In genomic region chr10:91880310-91880709, GRCh38 we compare ENCODE assay signal across 10 cellular contexts. TPM values are rescaled to one million over a fixed set of nuclear protein-coding genes. Genes with fewer than 3 reads are reported as not detected.
A peak's percentile ranks its signal among the peaks of the same experiment; 100 is the strongest.
DNase-seq lines count a peak whose midpoint lies in the region; ATAC-seq and TF ChIP-seq lines count a peak whose summit lies in the region.
"Had no signal": no experiment of that assay in that cellular context is flagged by ENCODE, and none has a peak within 500 bp of the region (broad histone marks: within the 10 kb centered on the region; RNA-seq: fewer than 3 reads in every experiment).

No MANE protein-coding gene starts in this region.

- ATAC-seq in SK-N-SH treated with all-trans-retinoic acid at 6 μM for 48 hours, result no peak; the same call in 2 of the 3 replicates
- peak; percentile 56 for ATAC-seq in WTC11
- peak; percentile 73 to 78 for ATAC-seq in right cardiac atrium
- no peak for ATAC-seq in HG03159 (IDR thresholded peaks at IDR 0.05; ENCODE audit: unreplicated experiment)
- no peak for ATAC-seq in activated CD4-positive, CD25-positive, alpha-beta regulatory T cell treated with anti-CD3 and anti-CD28 coated beads, Interleukin-2, amount 50 U/mL, for 24 hours
- ATAC-seq: activated CD8-positive, alpha-beta T cell treated with anti-CD3 and anti-CD28 coated beads, Interleukin-2, amount 10 ng/mL, durations not matched to agents 7 days and 5 days had no signal

- no peak overlapping the region for H3K4me2 ChIP-seq in SK-N-SH

- CTCF ChIA-PET in SK-N-SH (lab: Yijun Ruan, JAX), result interaction anchor here (1.0 to 1.2 kb wide), 3 partner anchors 23 to 27 kb away, joined by 3 to 5 read pairs (median 3); no protein-coding TSS in a partner anchor
- CTCF ChIA-PET in WTC11 (lab: Charles Lee), result interaction anchor here (0.6 to 1.7 kb wide), 8 partner anchors 15 to 122 kb away, joined by 3 to 9 read pairs (median 4); partner anchors contain the start of gene TNKS2

- no peaks in the 10 kb centered on the region for H3F3A ChIP-seq in SK-N-SH (replicated peaks; ENCODE audit: insufficient read depth)

- H2AFZ ChIP-seq in SK-N-SH (ENCODE audit: low read depth), result peak overlapping the region; percentile 8; the same call in 1 of the 2 replicates

- H3K4me3 Mint-ChIP-seq in WTC11, result no peak overlapping the region
- peak overlapping the region; percentile 44 for H3K4me3 Mint-ChIP-seq in type B pancreatic cell
- H3K4me3 Mint-ChIP-seq: activated CD8-positive, alpha-beta T cell treated with anti-CD3 and anti-CD28 coated beads, Interleukin-2, amount 10 ng/mL, durations not matched to agents 7 days and 5 days had no signal

- H3K4me3 ChIP-seq in SK-N-SH (ENCODE audit: low read depth in 2 of 2, low read length in 1 of 2), result no peak overlapping the region
- no peak overlapping the region for H3K4me3 ChIP-seq in right cardiac atrium (ENCODE audit: low read length)

- H3K4me1 Mint-ChIP-seq in WTC11, result peaks cover 40% of the 10 kb centered on the region
- H3K4me1 Mint-ChIP-seq in type B pancreatic cell (ENCODE audit: unreplicated experiment), result peaks cover 34% of the 10 kb centered on the region

- no peaks in the 10 kb centered on the region for H3K27me3 Mint-ChIP-seq in WTC11 (ENCODE audit: low read depth)
- no peaks in the 10 kb centered on the region for H3K27me3 Mint-ChIP-seq in type B pancreatic cell

- no peaks in the 10 kb centered on the region; a peak in 1 of 4 replicates for H3K4me1 ChIP-seq in SK-N-SH (ENCODE audit: control insufficient read depth in 1 of 2, insufficient read depth in 2 of 2, low read depth in 1 of 2, low read length in 1 of 2)
- peaks cover 2% of the 10 kb centered on the region for H3K4me1 ChIP-seq in right cardiac atrium (ENCODE audit: control insufficient read depth, insufficient read depth, low read length)

- no peaks in the 10 kb centered on the region for H3K9me2 ChIP-seq in SK-N-SH

- no peak overlapping the region for H3K9ac ChIP-seq in SK-N-SH

- H3K27ac ChIP-seq in SK-N-SH (ENCODE audit: low read depth in 2 of 2, low read length in 1 of 2) (no peak overlapping the region), right cardiac atrium (ENCODE audit: low read length) (no peak overlapping the region)

- no peaks in the 10 kb centered on the region for H3K36me3 ChIP-seq in SK-N-SH (replicated peaks in 1 of 2; ENCODE audit: control insufficient read depth in 1 of 2, insufficient read depth in 2 of 2, low read length in 1 of 2)

- H3K79me2 ChIP-seq in SK-N-SH (ENCODE audit: insufficient read depth), result no peaks in the 10 kb centered on the region

- H4K20me1 ChIP-seq in SK-N-SH (ENCODE audit: insufficient read depth), result no peaks in the 10 kb centered on the region

- POLR2A ChIA-PET in SK-N-SH (lab: Yijun Ruan, JAX), result no interaction called here
- POLR2A ChIA-PET in WTC11 (lab: Charles Lee), result no interaction called here

- TF ChIP-seq CTCF in SK-N-SH (IDR thresholded peaks at IDR 0.05) (no peak), WTC11 (IDR thresholded peaks at IDR 0.05) (no peak), type B pancreatic cell (conservative IDR thresholded peaks at IDR 0.05) (peak; percentile 55)

- 54% methylated on average over 3 of the region's 3 CpGs for WGBS in SK-N-SH (ENCODE audit: low lambda C conversion rate)
- WGBS in right cardiac atrium, result 31% methylated on average over 3 of the region's 3 CpGs

- peaks cover 4% of the 10 kb centered on the region; the same call in 1 of the 2 replicates for H3K36me3 Mint-ChIP-seq in WTC11
- H3K36me3 Mint-ChIP-seq in type B pancreatic cell, result no peaks in the 10 kb centered on the region

- no peaks in the 10 kb centered on the region for H3K9me3 ChIP-seq in SK-N-SH
- no peaks in the 10 kb centered on the region for H3K9me3 ChIP-seq in right cardiac atrium (ENCODE audit: control insufficient read depth, low read length)

- no peak for TF ChIP-seq RAD21 in SK-N-SH (IDR thresholded peaks at IDR 0.05; ENCODE audit: low read length)

- intact Hi-C loops in right cardiac atrium (cut with DNase I), result no loop called here

- no peak for TF ChIP-seq EP300 in SK-N-SH (IDR thresholded peaks at IDR 0.05; ENCODE audit: borderline replicate concordance in 1 of 2, low read depth in 1 of 2, low read length in 1 of 2)

- H3K27me3 ChIP-seq in SK-N-SH (ENCODE audit: insufficient read depth), result no peaks in the 10 kb centered on the region
- H3K27me3 ChIP-seq in right cardiac atrium (ENCODE audit: control insufficient read depth, insufficient read depth), result no peaks in the 10 kb centered on the region

- H3K9me3 Mint-ChIP-seq in WTC11 (peaks cover 3% of the 10 kb centered on the region), type B pancreatic cell (no peaks in the 10 kb centered on the region)

- H3K27ac Mint-ChIP-seq in WTC11 (peak overlapping the region; percentile 42; the same call in 1 of the 2 replicates), type B pancreatic cell (peak overlapping the region; percentile 71)
- H3K27ac Mint-ChIP-seq: activated CD8-positive, alpha-beta T cell treated with anti-CD3 and anti-CD28 coated beads, Interleukin-2, amount 10 ng/mL, durations not matched to agents 7 days and 5 days had no signal

- DNase-seq in SK-N-SH (no peak), WTC11 (ENCODE audit: low spot score) (no peak), right cardiac atrium (peak in 2 of 3 donors; percentile 21 to 70), type B pancreatic cell (ENCODE audit: extremely low spot score, unreplicated experiment) (no peak), NCI-H1436 treated with DMSO at 0.1 percent for 48 hours (lab: John Stamatoyannopoulos, UW) (no peak)
- DNase-seq: activated CD8-positive, alpha-beta T cell treated with anti-CD3 and anti-CD28 coated beads, Interleukin-2, amount 10 ng/mL, durations not matched to agents 7 days and 5 days; SHP77 treated with DMSO at 0.1 percent for 48 hours had no signal

TF ChIP-seq in SK-N-SH, 30 proteins besides CTCF, POLR2A, EP300 and RAD21 (continues in another document):
- TF ChIP-seq RFX5 (IDR thresholded peaks at IDR 0.05; ENCODE audit: low read length) (no peak), GABPA (IDR thresholded peaks at IDR 0.05; ENCODE audit: low read depth) (no peak), NFIC (IDR thresholded peaks at IDR 0.05; ENCODE audit: borderline replicate concordance) (no peak), POLR2AphosphoS5 (IDR thresholded peaks at IDR 0.05; ENCODE audit: low read depth, low read length) (no peak), JUND (IDR thresholded peaks at IDR 0.05) (no peak)
- TF ChIP-seq, protein P1, sequence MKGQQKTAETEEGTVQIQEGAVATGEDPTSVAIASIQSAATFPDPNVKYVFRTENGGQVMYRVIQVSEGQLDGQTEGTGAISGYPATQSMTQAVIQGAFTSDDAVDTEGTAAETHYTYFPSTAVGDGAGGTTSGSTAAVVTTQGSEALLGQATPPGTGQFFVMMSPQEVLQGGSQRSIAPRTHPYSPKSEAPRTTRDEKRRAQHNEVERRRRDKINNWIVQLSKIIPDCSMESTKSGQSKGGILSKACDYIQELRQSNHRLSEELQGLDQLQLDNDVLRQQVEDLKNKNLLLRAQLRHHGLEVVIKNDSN (IDR thresholded peaks at IDR 0.05; ENCODE audit: borderline replicate concordance, low read depth), result no peak

TF ChIP-seq in SK-N-SH treated with all-trans-retinoic acid at 6 μM for 48 hours, 23 proteins besides CTCF, POLR2A, EP300 and RAD21:
- TF ChIP-seq ZFP30 (CRISPR knock-in tag; IDR thresholded peaks at IDR 0.05) (no peak), ZNF565 (CRISPR knock-in tag; conservative IDR thresholded peaks at IDR 0.05; ENCODE audit: low read depth) (no peak), TOX (CRISPR knock-in tag; IDR thresholded peaks at IDR 0.05; ENCODE audit: borderline replicate concordance) (no peak)

TF ChIP-seq in WTC11, 78 proteins besides CTCF, POLR2A, EP300 and RAD21 (continues in another document):
- TF ChIP-seq ZBTB21 (CRISPR knock-in tag; IDR thresholded peaks at IDR 0.05; ENCODE audit: borderline replicate concordance) (no peak), EMX1 (CRISPR knock-in tag; IDR thresholded peaks at IDR 0.05) (no peak), SMAD4 (CRISPR knock-in tag; IDR thresholded peaks at IDR 0.05) (no peak), JUN (CRISPR knock-in tag; IDR thresholded peaks at IDR 0.05) (no peak), TEAD4 (CRISPR knock-in tag; IDR thresholded peaks at IDR 0.05) (no peak), ZNF317 (CRISPR knock-in tag; IDR thresholded peaks at IDR 0.05; ENCODE audit: borderline replicate concordance, low read depth) (no peak), TP53 (CRISPR knock-in tag; IDR thresholded peaks at IDR 0.05) (no peak), JAZF1 (CRISPR knock-in tag; IDR thresholded peaks at IDR 0.05) (no peak), MLX (CRISPR knock-in tag; IDR thresholded peaks at IDR 0.05) (no peak)
- TF ChIP-seq, protein P2, sequence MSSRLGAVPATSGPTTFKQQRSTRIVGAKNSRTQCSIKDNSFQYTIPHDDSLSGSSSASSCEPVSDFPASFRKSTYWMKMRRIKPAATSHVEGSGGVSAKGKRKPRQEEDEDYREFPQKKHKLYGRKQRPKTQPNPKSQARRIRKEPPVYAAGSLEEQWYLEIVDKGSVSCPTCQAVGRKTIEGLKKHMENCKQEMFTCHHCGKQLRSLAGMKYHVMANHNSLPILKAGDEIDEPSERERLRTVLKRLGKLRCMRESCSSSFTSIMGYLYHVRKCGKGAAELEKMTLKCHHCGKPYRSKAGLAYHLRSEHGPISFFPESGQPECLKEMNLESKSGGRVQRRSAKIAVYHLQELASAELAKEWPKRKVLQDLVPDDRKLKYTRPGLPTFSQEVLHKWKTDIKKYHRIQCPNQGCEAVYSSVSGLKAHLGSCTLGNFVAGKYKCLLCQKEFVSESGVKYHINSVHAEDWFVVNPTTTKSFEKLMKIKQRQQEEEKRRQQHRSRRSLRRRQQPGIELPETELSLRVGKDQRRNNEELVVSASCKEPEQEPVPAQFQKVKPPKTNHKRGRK (CRISPR knock-in tag; IDR thresholded peaks at IDR 0.05; ENCODE audit: borderline replicate concordance), result no peak

RNA-seq across cellular contexts. Expression of gene FGFBP3, which starts 29.0 kb away (rescaled TPM):
- polyA plus RNA-seq in SK-N-SH (2012; rRNA removed) (0.81 and 1.3 TPM in 2 replicates), right cardiac atrium (0.45 TPM)
- polyA plus RNA-seq in SK-N-SH (2012; cell fraction: cytosol; rRNA removed), result 1.4 TPM in 2 replicates
- polyA plus RNA-seq in SK-N-SH (2012; cell fraction: nucleus; rRNA removed), result 1.5 and 2.2 TPM in 2 replicates
- total RNA-seq in WTC11 (2021) (53.0 to 68.2 TPM (median 55.0 TPM) in 3 replicates), right cardiac atrium (under 1 TPM; 0.47 to 0.71 (median 0.61) TPM), type B pancreatic cell (ENCODE audit: low replicate concordance) (4.5 and 9.6 TPM in 2 replicates)

RNA-seq across cellular contexts. Expression of gene BTAF1, which starts 43.3 kb away (rescaled TPM):
- 9.8 and 17.4 TPM in 2 replicates for polyA plus RNA-seq in SK-N-SH (2012; rRNA removed)
- polyA plus RNA-seq in SK-N-SH (2012; cell fraction: cytosol; rRNA removed), result 5.6 and 6.2 TPM in 2 replicates
- polyA plus RNA-seq in SK-N-SH (2012; cell fraction: nucleus; rRNA removed), result 29.9 and 71.5 TPM in 2 replicates
- total RNA-seq in WTC11 (2021), result 47.2 to 49.6 TPM (median 49.2 TPM) in 3 replicates
- total RNA-seq in right cardiac atrium, result 10 to 100 TPM; 13.5 to 19.4 (median 15.6) TPM
- polyA plus RNA-seq in right cardiac atrium, result 6.2 TPM
- total RNA-seq in type B pancreatic cell (ENCODE audit: low replicate concordance), result 33.2 and 34.7 TPM in 2 replicates

Comparison
In these comparisons a context has a peak if more than half of its experiments do, and no peak if none do; other contexts are left out.
1. DNase-seq: peak in right cardiac atrium (2 of 3); none in SK-N-SH (single experiment), WTC11 (single experiment), type B pancreatic cell (single experiment) and NCI-H1436 treated with DMSO at 0.1 percent for 48 hours (single experiment).
2. ATAC-seq: peak in WTC11 (single experiment) and right cardiac atrium (2 of 2); none in SK-N-SH treated with all-trans-retinoic acid at 6 μM for 48 hours (single experiment), HG03159 (single experiment) and activated CD4-positive, CD25-positive, alpha-beta regulatory T cell treated with anti-CD3 and anti-CD28 coated beads, Interleukin-2, amount 50 U/mL, for 24 hours (0 of 2).